Comparison of ENCODE assay signal across 17 cellular contexts in genomic region chr7:139828446-139828845, GRCh38. TPM values are rescaled to one million over a fixed set of nuclear protein-coding genes. Genes with fewer than 3 reads are reported as not detected.
DNase-seq lines count a peak whose midpoint lies in the region; ATAC-seq and TF ChIP-seq lines count a peak whose summit lies in the region.
"Had no signal": no experiment of that assay in that cellular context is flagged by ENCODE, and none has a peak within 500 bp of the region (broad histone marks: within the 10 kb centered on the region; RNA-seq: fewer than 3 reads in every experiment).

No MANE protein-coding gene starts in this region.

- no peak for ATAC-seq in activated naive CD4-positive, alpha-beta T cell treated with anti-CD3 and anti-CD28 coated beads, Interleukin-2, amount 50 U/mL, for 72 hours
- no peak for ATAC-seq in activated B cell treated with CpG ODN at 0.5 μM for 24 hours (ENCODE audit: low read depth)
- no peak for ATAC-seq in upper lobe of right lung
- no peak for ATAC-seq in mucosa of descending colon
- ATAC-seq: naive thymus-derived CD8-positive, alpha-beta T cell had no signal

- H3K9me3 ChIP-seq in mucosa of rectum (ENCODE audit: control insufficient read depth in 2 of 2, low read length in 2 of 2) = no peaks in the 10 kb centered on the region
- no peaks in the 10 kb centered on the region for H3K9me3 ChIP-seq in upper lobe of right lung
- H3K9me3 ChIP-seq in mucosa of descending colon = no peaks in the 10 kb centered on the region
- H3K9me3 ChIP-seq: body of pancreas, uterus had no signal

- H3K27me3 ChIP-seq in mucosa of rectum (ENCODE audit: control insufficient read depth in 2 of 2, insufficient read depth in 2 of 2, low read length in 2 of 2) = no peaks in the 10 kb centered on the region
- H3K27me3 ChIP-seq in upper lobe of right lung = no peaks in the 10 kb centered on the region
- H3K27me3 ChIP-seq: body of pancreas, uterus had no signal

- H3K4me3 ChIP-seq in mucosa of rectum (ENCODE audit: low read length in 2 of 2) = peak overlapping the region in 1 of 2 donors; percentile 71
- no peak overlapping the region for H3K4me3 ChIP-seq in upper lobe of right lung
- H3K4me3 ChIP-seq in mucosa of descending colon = no peak overlapping the region
- H3K4me3 ChIP-seq: body of pancreas, uterus had no signal

- no peak overlapping the region for H3K9ac ChIP-seq in mucosa of rectum (ENCODE audit: low read depth in 1 of 2, low read length in 2 of 2)

- H3K36me3 Mint-ChIP-seq in activated naive CD4-positive, alpha-beta T cell treated with anti-CD3 and anti-CD28 coated beads, Interleukin-2, amount 50 U/mL, for 72 hours = peaks cover 17 to 19% of the 10 kb centered on the region in 2 donors
- no peaks in the 10 kb centered on the region for H3K36me3 Mint-ChIP-seq in activated B cell treated with CpG ODN at 0.5 μM for 24 hours (ENCODE audit: low read depth)

- H3K27ac ChIP-seq in mucosa of rectum (ENCODE audit: low read depth in 2 of 2, low read length in 2 of 2) (peak overlapping the region; percentile 15 to 27), upper lobe of right lung (peak overlapping the region; percentile 19)
- H3K27ac ChIP-seq: uterus had no signal

- TF ChIP-seq POLR2A in erythroblast (IDR thresholded peaks at IDR 0.05; ENCODE audit: low read length) = no peak

- TF ChIP-seq CTCF in activated B cell treated with CpG ODN at 0.5 μM for 24 hours (IDR thresholded peaks at IDR 0.05) (no peak), upper lobe of right lung (IDR thresholded peaks at IDR 0.05) (no peak), mucosa of descending colon (IDR thresholded peaks at IDR 0.05) (no peak)

- peaks cover 12 to 20% of the 10 kb centered on the region in 2 donors for H3K4me1 ChIP-seq in mucosa of rectum (ENCODE audit: control insufficient read depth in 2 of 2, insufficient read depth in 2 of 2, low read length in 2 of 2)
- H3K4me1 ChIP-seq in upper lobe of right lung = peaks cover 19% of the 10 kb centered on the region
- peaks cover 8% of the 10 kb centered on the region for H3K4me1 ChIP-seq in mucosa of descending colon (ENCODE audit: low read depth)
- H3K4me1 ChIP-seq: uterus had no signal

- CTCF ChIA-PET in activated B cell treated with CpG ODN at 0.5 μM for 24 hours (lab: Charles Lee) = no interaction called here

- no peaks in the 10 kb centered on the region for H3K27me3 Mint-ChIP-seq in activated B cell treated with CpG ODN at 0.5 μM for 24 hours

- H3K27ac Mint-ChIP-seq in activated naive CD4-positive, alpha-beta T cell treated with anti-CD3 and anti-CD28 coated beads, Interleukin-2, amount 50 U/mL, for 72 hours = peak overlapping the region; percentile 40 to 87
- peak overlapping the region; percentile 76 for H3K27ac Mint-ChIP-seq in activated B cell treated with CpG ODN at 0.5 μM for 24 hours

- peaks cover 34% of the 10 kb centered on the region for H3K4me1 Mint-ChIP-seq in activated B cell treated with CpG ODN at 0.5 μM for 24 hours

- no peak for DNase-seq in activated naive CD4-positive, alpha-beta T cell treated with anti-CD3 and anti-CD28 coated beads, Interleukin-2, amount 50 U/mL, for 72 hours (ENCODE audit: low spot score in 2 of 2)
- no peak for DNase-seq in activated naive CD4-positive, alpha-beta T cell treated with anti-CD3 and anti-CD28 coated beads, Interleukin-2, amount 50 U/mL, for 16 hours
- no peak for DNase-seq in activated B cell treated with CpG ODN at 0.5 μM for 24 hours
- no peak for DNase-seq in upper lobe of right lung
- DNase-seq in mucosa of descending colon = no peak
- no peak for DNase-seq in erythroblast (lab: John Stamatoyannopoulos, UW)
- no peak for DNase-seq in SIG-M5 (lab: John Stamatoyannopoulos, UW)
- DNase-seq: activated naive CD8-positive, alpha-beta T cell treated with anti-CD3 and anti-CD28 coated beads, Interleukin-2, amount 10 ng/mL, durations not matched to agents 7 days and 5 days; activated T-cell treated with anti-CD3 and anti-CD28 coated beads, Interleukin-2, amount 50 U/mL, for 4 hours; NCI-H1092 treated with DMSO at 0.1 percent for 48 hours; NCI-H2081; NCI-H524 treated with DMSO at 0.1 percent for 48 hours; stimulated activated CD4-positive, alpha-beta T cell treated with anti-CD3 and anti-CD28 coated beads, Interleukin-4, amount 100 ng/mL, for 1 hour; uterus had no signal

- POLR2A ChIA-PET in activated B cell treated with CpG ODN at 0.5 μM for 24 hours (lab: Charles Lee) = no interaction called here

- intact Hi-C loops in activated B cell treated with CpG ODN at 0.5 μM for 24 hours (cut with micrococcal nuclease) (loop anchor here (2.0 kb wide), 1 partner anchor 52 kb away; the partner anchor contains the start of gene HIPK2), upper lobe of right lung (cut with DNase I) (no loop called here), mucosa of descending colon (cut with DNase I, micrococcal nuclease) (no loop called here)

- no peaks in the 10 kb centered on the region for H3K36me3 ChIP-seq in mucosa of rectum (ENCODE audit: control insufficient read depth in 2 of 2, insufficient read depth in 2 of 2, low read length in 2 of 2)
- no peaks in the 10 kb centered on the region for H3K36me3 ChIP-seq in upper lobe of right lung
- no peaks in the 10 kb centered on the region for H3K36me3 ChIP-seq in mucosa of descending colon (ENCODE audit: low read depth)
- H3K36me3 ChIP-seq: uterus had no signal

- H3K9me3 Mint-ChIP-seq in activated naive CD4-positive, alpha-beta T cell treated with anti-CD3 and anti-CD28 coated beads, Interleukin-2, amount 50 U/mL, for 72 hours = peaks cover 6 to 10% of the 10 kb centered on the region in 2 donors
- H3K9me3 Mint-ChIP-seq in activated B cell treated with CpG ODN at 0.5 μM for 24 hours = peaks cover 5% of the 10 kb centered on the region

- no peak overlapping the region for H3K4me3 Mint-ChIP-seq in activated B cell treated with CpG ODN at 0.5 μM for 24 hours

RNA-seq across cellular contexts. Expression of gene TBXAS1, which starts 0.6 kb away (rescaled TPM):
- 1 to 10 TPM; 1.4 to 5.8 TPM for total RNA-seq in activated naive CD4-positive, alpha-beta T cell treated with anti-CD3 and anti-CD28 coated beads, Interleukin-2, amount 50 U/mL, for 72 hours
- 2.0 and 3.8 TPM in 2 replicates for total RNA-seq in activated B cell treated with CpG ODN at 0.5 μM for 24 hours
- 65.4 TPM for total RNA-seq in upper lobe of right lung
- total RNA-seq in mucosa of descending colon = 10 to 100 TPM in 1 of 3 donors, 1 to 10 TPM in 2; 9.4 to 15.6 (median 9.7) TPM

RNA-seq across cellular contexts. Expression of gene HIPK2, which starts 50.6 kb away (rescaled TPM):
- 10 to 100 TPM; 12.8 to 20.9 TPM for total RNA-seq in activated naive CD4-positive, alpha-beta T cell treated with anti-CD3 and anti-CD28 coated beads, Interleukin-2, amount 50 U/mL, for 72 hours
- total RNA-seq in activated B cell treated with CpG ODN at 0.5 μM for 24 hours (21.1 and 23.0 TPM in 2 replicates), upper lobe of right lung (64.3 TPM), mucosa of descending colon (10 to 100 TPM; 29.9 to 63.6 (median 39.9) TPM)
